ENCODE assay signal across 12 cellular contexts in genomic region chr12:29591140-29592020, GRCh38.
DNase-seq lines count a peak whose midpoint lies in the region; ATAC-seq lines count a peak whose summit lies in the region.
"Had no signal": no experiment of that assay in that cellular context is flagged by ENCODE, and none has a peak within 500 bp of the region (broad histone marks: within the 10 kb centered on the region; RNA-seq: fewer than 3 reads in every experiment).

No MANE protein-coding gene starts in this region.

- DNase-seq in H7 (peak; percentile 27), astrocyte of the hippocampus (ENCODE audit: low read depth, low spot score) (peak; percentile 14), iPS DF 19.7 (ENCODE audit: low read depth, low spot score) (peak; percentile 61), smooth muscle cell of the brain vasculature (ENCODE audit: low read depth, low spot score) (peak; percentile 60), ACHN (no peak), DMS79 (lab: John Stamatoyannopoulos, UW) (no peak), HK-2 (ENCODE audit: unreplicated experiment) (no peak)
- DNase-seq: activated CD8-positive, alpha-beta T cell treated with anti-CD3 and anti-CD28 coated beads for 36 hours; NCI-H1417; stimulated activated naive CD8-positive, alpha-beta T cell treated with anti-CD3 and anti-CD28 coated beads, Interleukin-15, Interleukin-2, amounts not matched to agents 100 U/mL and 50 U/mL, for 24 hours had no signal

- ATAC-seq in activated CD4-positive, CD25-positive, alpha-beta regulatory T cell treated with anti-CD3 and anti-CD28 coated beads, Interleukin-2, amount 50 U/mL, for 24 hours = no peak
- ATAC-seq: activated CD8-positive, alpha-beta T cell treated with anti-CD3 and anti-CD28 coated beads for 36 hours; stimulated activated naive CD8-positive, alpha-beta T cell treated with anti-CD3 and anti-CD28 coated beads, Interleukin-15, Interleukin-2, amounts not matched to agents 100 U/mL and 50 U/mL, for 24 hours had no signal

- in situ Hi-C loops in ACHN (cut with HindIII; ENCODE audit: low pct_ligation_motif_present, low pct_unique_long_range_greater_than_20kb, low sequenced_read_pairs) = no loop called here

- no peaks in the 10 kb centered on the region for H3K36me3 ChIP-seq in H7 (replicated peaks; ENCODE audit: control insufficient read depth, insufficient read depth, low read length)

- H3K4me3 ChIP-seq in H7 (ENCODE audit: insufficient read depth, low read depth, low read length) = no peak overlapping the region
- H3K4me3 ChIP-seq: skin epidermis had no signal

- H3K27me3 ChIP-seq in H7 (ENCODE audit: control insufficient read depth, insufficient read depth, low read length) = no peaks in the 10 kb centered on the region

Comparison
In these comparisons a context has a peak if more than half of its experiments do, and no peak if none do; other contexts are left out.
1. DNase-seq: peak in H7 (single experiment), astrocyte of the hippocampus (single experiment), iPS DF 19.7 (single experiment) and smooth muscle cell of the brain vasculature (single experiment); none in ACHN (single experiment), DMS79 (single experiment) and HK-2 (single experiment).